In the genomic region with DNA sequence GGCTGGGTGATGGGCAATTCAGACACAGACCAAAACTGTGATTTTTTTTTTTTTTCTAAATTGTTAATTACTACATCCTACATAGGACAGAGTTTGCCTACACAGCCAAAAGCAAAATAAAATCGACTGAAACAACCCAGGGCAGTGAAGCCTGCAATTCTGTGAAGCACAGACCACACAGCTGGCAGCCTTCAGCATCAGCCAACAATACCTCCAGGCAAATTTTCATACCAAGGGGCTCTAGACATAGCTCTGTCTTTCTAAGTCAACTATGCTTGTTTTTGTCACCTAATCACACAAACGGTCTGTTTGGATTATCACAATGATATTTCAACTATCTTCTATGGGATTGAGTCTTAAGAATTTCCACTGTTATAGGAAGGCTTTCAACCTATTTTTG, we compare ENCODE assay signal across 21 cellular contexts.
DNase-seq lines count a peak whose midpoint lies in the region; ATAC-seq and FAIRE-seq lines count a peak whose summit lies in the region.
"Had no signal": no experiment of that assay in that cellular context is flagged by ENCODE, and none has a peak within 500 bp of the region (broad histone marks: within the 10 kb centered on the region; RNA-seq: fewer than 3 reads in every experiment).

No MANE protein-coding gene starts in this region.

- ATAC-seq in GM18498 (IDR thresholded peaks at IDR 0.05; ENCODE audit: unreplicated experiment) (peak; percentile 60), GM21447 (IDR thresholded peaks at IDR 0.05; ENCODE audit: unreplicated experiment) (peak; percentile 51), HG03354 (IDR thresholded peaks at IDR 0.05; ENCODE audit: poor library complexity, severe bottlenecking, unreplicated experiment) (peak; percentile 82), HG03139 (IDR thresholded peaks at IDR 0.05; ENCODE audit: unreplicated experiment) (no peak)
- ATAC-seq: activated CD4-positive, alpha-beta T cell treated with anti-CD3 and anti-CD28 coated beads for 36 hours; Panc1 had no signal

- no peak for FAIRE-seq in urothelium cell line (lab: Jason Lieb, UNC)
- FAIRE-seq: A204.1 had no signal

- DNase-seq in glomerular visceral epithelial cell (ENCODE audit: extremely low spot score) (peak; percentile 48), urothelium cell line (ENCODE audit: low spot score) (no peak), HuH-7.5 (ENCODE audit: low spot score) (no peak)
- DNase-seq in activated effector memory CD4-positive, alpha-beta T cell treated with Interleukin-2 at 50 U/mL for 16 hours: no peak
- DNase-seq: activated CD4-positive, alpha-beta T cell treated with anti-CD3 and anti-CD28 coated beads for 36 hours; activated CD8-positive, alpha-beta memory T cell treated with anti-CD3 and anti-CD28 coated beads for 24 hours; activated naive CD4-positive, alpha-beta T cell treated with anti-CD3 and anti-CD28 coated beads, Interleukin-2, amount 10 ng/mL, durations not matched to agents 7 days and 5 days; activated T-cell treated with anti-CD3 and anti-CD28 coated beads, Interleukin-2, amount 50 U/mL, for 24 hours; caudate nucleus; dermis blood vessel endothelial cell; NCI-H1105; NCI-H2081 treated with DMSO at 0.1 percent for 48 hours; NCI-H446; spleen; stimulated activated CD4-positive, alpha-beta T cell treated with anti-CD3 and anti-CD28 coated beads, Interleukin-4, amount 100 ng/mL, for 4 hours had no signal
